In the genomic region with DNA sequence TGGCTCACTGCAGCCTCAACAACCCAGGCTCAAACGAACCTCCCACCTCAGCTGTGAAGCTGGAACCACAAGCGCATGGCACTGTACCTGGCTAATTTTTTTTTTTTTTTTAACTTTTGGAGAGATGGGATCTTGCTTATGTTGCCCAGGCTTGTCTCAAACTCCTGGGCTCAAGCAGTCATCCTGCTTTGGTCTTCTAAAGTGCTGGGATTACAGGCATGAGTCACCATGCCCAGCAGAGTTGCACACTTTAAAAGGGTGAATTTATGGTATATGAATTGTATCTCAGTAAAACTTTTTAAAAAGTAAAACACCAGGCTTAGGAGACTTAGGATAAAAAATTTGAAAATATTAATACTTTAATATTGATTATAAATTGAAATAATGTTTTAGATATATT, we compare ENCODE assay signal across 20 cellular contexts.
A peak's percentile ranks its signal among the peaks of the same experiment; 100 is the strongest.
DNase-seq lines count a peak whose midpoint lies in the region; ATAC-seq, FAIRE-seq and TF ChIP-seq lines count a peak whose summit lies in the region.
"Had no signal": no experiment of that assay in that cellular context is flagged by ENCODE, and none has a peak within 500 bp of the region (broad histone marks: within the 10 kb centered on the region; RNA-seq: fewer than 3 reads in every experiment).

No MANE protein-coding gene starts in this region.

- FAIRE-seq in H54 (lab: Jason Lieb, UNC) = peak; percentile 88
- peak; percentile 63 for FAIRE-seq in RCC 7860 (lab: Jason Lieb, UNC)
- FAIRE-seq in keratinocyte (lab: Jason Lieb, UNC) = peak; percentile 71

- H4K20me1 ChIP-seq in mammary epithelial cell (ENCODE audit: insufficient read depth, low read length) (no peaks in the 10 kb centered on the region), keratinocyte (ENCODE audit: control insufficient read depth, extremely low read depth, insufficient read depth, low read length) (no peaks in the 10 kb centered on the region)

- peaks cover 21% of the 10 kb centered on the region for H3K79me2 ChIP-seq in mammary epithelial cell (ENCODE audit: insufficient read depth, low read length)
- H3K79me2 ChIP-seq in keratinocyte (ENCODE audit: control insufficient read depth, insufficient read depth, low read length) = peaks cover 8% of the 10 kb centered on the region

- H3K36me3 ChIP-seq in mammary epithelial cell (ENCODE audit: insufficient read depth, low read length) (peaks cover 4% of the 10 kb centered on the region), keratinocyte (ENCODE audit: control insufficient read depth in 2 of 2, extremely low read depth in 1 of 2, insufficient read depth in 2 of 2, low read length in 2 of 2) (peaks cover 0 to 2% of the 10 kb centered on the region in 2 experiments)
- H3K36me3 ChIP-seq: thyroid gland had no signal

- dilution Hi-C loops in mammary epithelial cell (cut with HindIII; ENCODE audit: low sequenced_read_pairs) = no loop called here
- dilution Hi-C loops in keratinocyte (cut with MboI; ENCODE audit: extremely low pct_ligation_motif_present, low sequenced_read_pairs) = no loop called here

- no peaks in the 10 kb centered on the region for H3K9me3 ChIP-seq in mammary epithelial cell (replicated peaks; ENCODE audit: insufficient read depth, low read length)
- H3K9me3 ChIP-seq in keratinocyte (ENCODE audit: control insufficient read depth, low read depth, low read length) = no peaks in the 10 kb centered on the region
- H3K9me3 ChIP-seq: thyroid gland had no signal

- H3K4me1 ChIP-seq in mammary epithelial cell (ENCODE audit: insufficient read depth, low read length) (peaks cover 24% of the 10 kb centered on the region), keratinocyte (ENCODE audit: control insufficient read depth, extremely low read depth, insufficient read depth, low read length) (peaks cover 25% of the 10 kb centered on the region)
- H3K4me1 ChIP-seq: thyroid gland had no signal

- H3K4me3 ChIP-seq in mammary epithelial cell (replicated peaks in 1 of 3; ENCODE audit: insufficient read depth in 1 of 3, low read depth in 2 of 3, low read length in 3 of 3) (no peak overlapping the region), keratinocyte (ENCODE audit: control insufficient read depth in 2 of 3, extremely low read depth in 1 of 3, insufficient read depth in 2 of 3, low read depth in 1 of 3, low read length in 3 of 3) (no peak overlapping the region)
- H3K4me3 ChIP-seq: SK-N-MC, thyroid gland had no signal

- H3K4me3 Mint-ChIP-seq in WTC11 = no peak overlapping the region
- H3K4me3 Mint-ChIP-seq: activated CD4-positive, alpha-beta T cell treated with anti-CD3 and anti-CD28 coated beads, Interleukin-2, amount 10 ng/mL, durations not matched to agents 24 days and 14 days; H9; natural killer cell had no signal

- ATAC-seq in WTC11 (no peak), GM18498 (IDR thresholded peaks at IDR 0.05; ENCODE audit: unreplicated experiment) (no peak)
- ATAC-seq: natural killer cell, sciatic nerve had no signal

- TF ChIP-seq POLR2A in H54 (IDR thresholded peaks at IDR 0.05; ENCODE audit: low read depth, low read length) = no peak

- intact Hi-C loops in mammary epithelial cell (cut with micrococcal nuclease) = no loop called here

- no TSS peak for BruUV-seq in mammary epithelial cell (replicated peaks; lab: Mats Ljungman, UMichigan)

- no peaks in the 10 kb centered on the region for H3K9me3 Mint-ChIP-seq in WTC11
- H3K9me3 Mint-ChIP-seq: activated CD4-positive, alpha-beta T cell treated with anti-CD3 and anti-CD28 coated beads, Interleukin-2, amount 10 ng/mL, durations not matched to agents 24 days and 14 days; H9 had no signal

- H3K27ac ChIP-seq in mammary epithelial cell (ENCODE audit: insufficient read depth, low read depth, low read length) (no peak overlapping the region), keratinocyte (ENCODE audit: control insufficient read depth, insufficient read depth, low read length) (peak overlapping the region; percentile 48)
- H3K27ac ChIP-seq: SK-N-MC, thyroid gland had no signal

- DNase-seq in H54 (ENCODE audit: insufficient read length, low spot score) (no peak), RCC 7860 (ENCODE audit: low spot score) (no peak), mammary epithelial cell (peak; percentile 89), keratinocyte (ENCODE audit: low read depth, low spot score) (peak; percentile 52), COLO829 (ENCODE audit: low spot score) (no peak), WTC11 (ENCODE audit: low spot score) (no peak)
- no peak for DNase-seq in activated CD4-positive, CD25-positive, alpha-beta regulatory T cell (lab: John Stamatoyannopoulos, UW)
- DNase-seq: activated CD4-positive, alpha-beta T cell treated with anti-CD3 and anti-CD28 coated beads, Interleukin-2, amount 10 ng/mL, durations not matched to agents 24 days and 14 days; activated gamma-delta T cell treated with Interleukin-2 at 50 U/mL for 16 hours; anterior cingulate cortex; H9; natural killer cell; NCI-H1694 treated with DMSO at 0.1 percent for 48 hours; NCI-H345; stimulated activated naive CD4-positive, alpha-beta T cell; T-helper 9 cell; thyroid gland had no signal

- no peaks in the 10 kb centered on the region for H3K27me3 Mint-ChIP-seq in WTC11 (ENCODE audit: low read depth)
- H3K27me3 Mint-ChIP-seq: activated CD4-positive, alpha-beta T cell treated with anti-CD3 and anti-CD28 coated beads, Interleukin-2, amount 10 ng/mL, durations not matched to agents 24 days and 14 days had no signal

- H3K27ac Mint-ChIP-seq in WTC11 = no peak overlapping the region
- H3K27ac Mint-ChIP-seq: activated CD4-positive, alpha-beta T cell treated with anti-CD3 and anti-CD28 coated beads, Interleukin-2, amount 10 ng/mL, durations not matched to agents 24 days and 14 days; natural killer cell had no signal

- H3K9ac ChIP-seq in mammary epithelial cell (ENCODE audit: insufficient read depth, low read length) = no peak overlapping the region
- H3K9ac ChIP-seq in keratinocyte (ENCODE audit: control insufficient read depth, extremely low read depth, insufficient read depth, low read length) = no peak overlapping the region

- CTCF ChIA-PET in mammary epithelial cell (lab: Charles Lee; ENCODE audit: low non-redundant PET) (no interaction called here), WTC11 (lab: Charles Lee) (no interaction called here)

- H3K9me1 ChIP-seq in keratinocyte (ENCODE audit: control insufficient read depth, extremely low read depth, insufficient read depth, low read length) = no peaks in the 10 kb centered on the region

- POLR2A ChIA-PET in WTC11 (lab: Charles Lee) = no interaction called here

- H3K27me3 ChIP-seq in mammary epithelial cell (ENCODE audit: insufficient read depth, low read length) = no peaks in the 10 kb centered on the region
- H3K27me3 ChIP-seq in keratinocyte (ENCODE audit: control insufficient read depth, extremely low read depth, insufficient read depth, low read length) = no peaks in the 10 kb centered on the region
- H3K27me3 ChIP-seq: thyroid gland had no signal

- H3K36me3 Mint-ChIP-seq in WTC11 = no peaks in the 10 kb centered on the region
- H3K36me3 Mint-ChIP-seq: natural killer cell had no signal

- TF ChIP-seq CTCF in mammary epithelial cell (conservative IDR thresholded peaks at IDR 0.05 in 1 of 2, IDR thresholded peaks at IDR 0.05 in 1 of 2; ENCODE audit: extremely low read depth in 1 of 2, insufficient read depth in 1 of 2, low read depth in 1 of 2, low read length in 2 of 2) = no peak
- no peak for TF ChIP-seq CTCF in keratinocyte (optimal IDR thresholded peaks at IDR 0.05 in 1 of 3, IDR thresholded peaks at IDR 0.05 in 1 of 3, conservative IDR thresholded peaks at IDR 0.05 in 1 of 3; ENCODE audit: extremely low read depth in 1 of 3, insufficient read depth in 2 of 3, low read length in 3 of 3)
- TF ChIP-seq CTCF in WTC11 (IDR thresholded peaks at IDR 0.05) = no peak

- no peak overlapping the region for H2AFZ ChIP-seq in mammary epithelial cell (ENCODE audit: low read depth, low read length)
- no peak overlapping the region for H2AFZ ChIP-seq in keratinocyte (ENCODE audit: control insufficient read depth, low read length)

- H3K4me1 Mint-ChIP-seq in WTC11 = peaks cover 15% of the 10 kb centered on the region
- H3K4me1 Mint-ChIP-seq: activated CD4-positive, alpha-beta T cell treated with anti-CD3 and anti-CD28 coated beads, Interleukin-2, amount 10 ng/mL, durations not matched to agents 24 days and 14 days; natural killer cell had no signal

- 13% methylated on average over 2 of the region's 2 CpGs for WGBS in mammary epithelial cell (ENCODE audit: low coverage, missing lambda C conversion rate)

- in situ Hi-C loops in mammary epithelial cell (cut with MboI; ENCODE audit: low sequenced_read_pairs in 2 of 2) = no loop called here

- peak overlapping the region; percentile 53 for H3K4me2 ChIP-seq in mammary epithelial cell (ENCODE audit: insufficient read depth, low read depth, low read length)
- peak overlapping the region; percentile 65 for H3K4me2 ChIP-seq in keratinocyte (ENCODE audit: control insufficient read depth, extremely low read depth, insufficient read depth, low read depth, low read length)

TF ChIP-seq in WTC11, 78 proteins besides CTCF, POLR2A, EP300 and RAD21:
- TF ChIP-seq RELA (CRISPR knock-in tag; IDR thresholded peaks at IDR 0.05; ENCODE audit: borderline replicate concordance) (no peak), ZNF263 (CRISPR knock-in tag; IDR thresholded peaks at IDR 0.05; ENCODE audit: low read depth) (no peak), CREB1 (CRISPR knock-in tag; IDR thresholded peaks at IDR 0.05) (no peak), NR2C2 (CRISPR knock-in tag; IDR thresholded peaks at IDR 0.05) (no peak), JAZF1 (CRISPR knock-in tag; IDR thresholded peaks at IDR 0.05) (no peak), ETV6 (CRISPR knock-in tag; IDR thresholded peaks at IDR 0.05) (no peak)
- TF ChIP-seq, protein P1, sequence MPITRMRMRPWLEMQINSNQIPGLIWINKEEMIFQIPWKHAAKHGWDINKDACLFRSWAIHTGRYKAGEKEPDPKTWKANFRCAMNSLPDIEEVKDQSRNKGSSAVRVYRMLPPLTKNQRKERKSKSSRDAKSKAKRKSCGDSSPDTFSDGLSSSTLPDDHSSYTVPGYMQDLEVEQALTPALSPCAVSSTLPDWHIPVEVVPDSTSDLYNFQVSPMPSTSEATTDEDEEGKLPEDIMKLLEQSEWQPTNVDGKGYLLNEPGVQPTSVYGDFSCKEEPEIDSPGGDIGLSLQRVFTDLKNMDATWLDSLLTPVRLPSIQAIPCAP (CRISPR knock-in tag; IDR thresholded peaks at IDR 0.05) = no peak
- TF ChIP-seq, protein P2, sequence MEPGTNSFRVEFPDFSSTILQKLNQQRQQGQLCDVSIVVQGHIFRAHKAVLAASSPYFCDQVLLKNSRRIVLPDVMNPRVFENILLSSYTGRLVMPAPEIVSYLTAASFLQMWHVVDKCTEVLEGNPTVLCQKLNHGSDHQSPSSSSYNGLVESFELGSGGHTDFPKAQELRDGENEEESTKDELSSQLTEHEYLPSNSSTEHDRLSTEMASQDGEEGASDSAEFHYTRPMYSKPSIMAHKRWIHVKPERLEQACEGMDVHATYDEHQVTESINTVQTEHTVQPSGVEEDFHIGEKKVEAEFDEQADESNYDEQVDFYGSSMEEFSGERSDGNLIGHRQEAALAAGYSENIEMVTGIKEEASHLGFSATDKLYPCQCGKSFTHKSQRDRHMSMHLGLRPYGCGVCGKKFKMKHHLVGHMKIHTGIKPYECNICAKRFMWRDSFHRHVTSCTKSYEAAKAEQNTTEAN (CRISPR knock-in tag; IDR thresholded peaks at IDR 0.05) = no peak

Comparison
In these comparisons a context has a peak if more than half of its experiments do, and no peak if none do; other contexts are left out.
1. DNase-seq: peak in mammary epithelial cell (single experiment) and keratinocyte (single experiment); none in H54 (single experiment), RCC 7860 (single experiment), activated CD4-positive, CD25-positive, alpha-beta regulatory T cell (0 of 4), COLO829 (single experiment) and WTC11 (single experiment).